ENCODE assay signal across 16 cellular contexts in genomic region chr13:113784645-113785024, GRCh38. TPM values are rescaled to one million over a fixed set of nuclear protein-coding genes. Genes with fewer than 3 reads are reported as not detected.
DNase-seq lines count a peak whose midpoint lies in the region; ATAC-seq, FAIRE-seq and TF ChIP-seq lines count a peak whose summit lies in the region.
"Had no signal": no experiment of that assay in that cellular context is flagged by ENCODE, and none has a peak within 500 bp of the region (broad histone marks: within the 10 kb centered on the region; RNA-seq: fewer than 3 reads in every experiment).

No MANE protein-coding gene starts in this region.

- H3K79me1 ChIP-seq in mesenchymal stem cell (replicated peaks; ENCODE audit: low read length, poor library complexity, severe bottlenecking) = no peaks in the 10 kb centered on the region

- no peak overlapping the region for H3K4ac ChIP-seq in mesenchymal stem cell (ENCODE audit: low read depth in 1 of 2, low read length in 2 of 2)

- H4K91ac ChIP-seq in mesenchymal stem cell (ENCODE audit: low read length) = no peak overlapping the region

- no peaks in the 10 kb centered on the region for H4K20me1 ChIP-seq in Loucy (ENCODE audit: insufficient read depth, low read length, poor library complexity, severe bottlenecking)

- H4K8ac ChIP-seq in mesenchymal stem cell (ENCODE audit: low read length) = no peak overlapping the region

- H3K4me3 ChIP-seq in Loucy (ENCODE audit: low read length, poor library complexity, severe bottlenecking) (peak overlapping the region; percentile 15), RWPE2 (ENCODE audit: severe bottlenecking) (no peak overlapping the region), mesenchymal stem cell (ENCODE audit: insufficient read depth in 1 of 2, low read depth in 1 of 2, low read length in 2 of 2) (no peak overlapping the region)

- H2AFZ ChIP-seq in Loucy (ENCODE audit: low read length) = no peak overlapping the region
- H2AFZ ChIP-seq in mesenchymal stem cell (ENCODE audit: low read depth, low read length) = no peak overlapping the region

- no peak overlapping the region for H2AK5ac ChIP-seq in mesenchymal stem cell (ENCODE audit: low read length, severe bottlenecking)

- no peaks in the 10 kb centered on the region for H3K9me2 ChIP-seq in Loucy (replicated peaks; ENCODE audit: low read depth, low read length)

- DNase-seq in RWPE2 (ENCODE audit: low spot score) (no peak), mesenchymal stem cell (no peak), urothelium cell line (ENCODE audit: low spot score) (peak; percentile 55), NCI-H2107 treated with DMSO at 0.1 percent for 48 hours (lab: John Stamatoyannopoulos, UW; ENCODE audit: unreplicated experiment) (no peak), NCI-H2171 (lab: John Stamatoyannopoulos, UW) (no peak), DMS79 (lab: John Stamatoyannopoulos, UW) (no peak)
- DNase-seq: NCI-H1105 treated with DMSO at 0.1 percent for 48 hours; NCI-H1694 treated with DMSO at 0.1 percent for 48 hours; NCI-H2107; NCI-H345; NCI-H526 treated with DMSO at 0.1 percent for 48 hours; NK-92 treated with Interleukin-12 subunit alpha and Interleukin-12 subunit beta, amount 100 ng/mL, for 24 hours; T-cell had no signal

- peaks cover 18% of the 10 kb centered on the region for H3K4me1 ChIP-seq in Loucy (ENCODE audit: insufficient read depth, low read length, poor library complexity, severe bottlenecking)
- H3K4me1 ChIP-seq in RWPE2 (ENCODE audit: insufficient read depth, poor library complexity, severe bottlenecking) = peaks cover 45% of the 10 kb centered on the region
- H3K4me1 ChIP-seq in mesenchymal stem cell (ENCODE audit: control insufficient read depth, insufficient read depth, low read depth, low read length) = peaks cover 10% of the 10 kb centered on the region

- 81% methylated on average over 5 of the region's 5 CpGs for WGBS in mesenchymal stem cell

- H3K27ac ChIP-seq in RWPE2 (ENCODE audit: poor library complexity, severe bottlenecking) = peak overlapping the region; percentile 86
- H3K27ac ChIP-seq in mesenchymal stem cell (ENCODE audit: low read length, poor library complexity, severe bottlenecking) = peak overlapping the region; percentile 16
- H3K27ac ChIP-seq: KMS-11 had no signal

- H3K14ac ChIP-seq in mesenchymal stem cell (ENCODE audit: low read length in 2 of 2) = no peak overlapping the region

- H3K36me3 ChIP-seq in Loucy (ENCODE audit: insufficient read depth, low read length) (no peaks in the 10 kb centered on the region), RWPE2 (ENCODE audit: low read depth) (0 out of 2 replicates have a peak, but pooled peaks cover 3% of the 10 kb centered on the region), mesenchymal stem cell (ENCODE audit: control insufficient read depth in 1 of 2, insufficient read depth in 2 of 2, low read depth in 1 of 2, low read length in 2 of 2) (peaks cover 0 to 6% of the 10 kb centered on the region in 2 experiments)

- TF ChIP-seq CTCF in Loucy (conservative IDR thresholded peaks at IDR 0.05; ENCODE audit: low read length) = no peak
- TF ChIP-seq CTCF in RWPE2 (IDR thresholded peaks at IDR 0.05; ENCODE audit: poor library complexity, severe bottlenecking) = no peak

- peak overlapping the region; percentile 52 for H3K4me2 ChIP-seq in Loucy (ENCODE audit: low read depth, low read length, poor library complexity, severe bottlenecking)
- no peak overlapping the region for H3K4me2 ChIP-seq in mesenchymal stem cell (ENCODE audit: low read length, poor library complexity, severe bottlenecking)
- H3K4me2 ChIP-seq: KMS-11 had no signal

- H3K9me3 ChIP-seq in Loucy (ENCODE audit: insufficient read depth, low read depth, low read length) = no peaks in the 10 kb centered on the region
- no peaks in the 10 kb centered on the region for H3K9me3 ChIP-seq in RWPE2 (ENCODE audit: severe bottlenecking)
- H3K9me3 ChIP-seq in mesenchymal stem cell (ENCODE audit: control insufficient read depth, low read length) = no peaks in the 10 kb centered on the region

- H2BK120ac ChIP-seq in mesenchymal stem cell (ENCODE audit: low read depth, low read length) = no peak overlapping the region

- H2BK12ac ChIP-seq in mesenchymal stem cell (ENCODE audit: low read length in 2 of 2) = no peak overlapping the region

- H2BK5ac ChIP-seq in mesenchymal stem cell (ENCODE audit: low read depth, low read length, poor library complexity, severe bottlenecking) = no peak overlapping the region

- no peaks in the 10 kb centered on the region for H3F3A ChIP-seq in Loucy (ENCODE audit: low read depth)

- H3K9ac ChIP-seq in Loucy (ENCODE audit: low read depth, low read length, poor library complexity, severe bottlenecking) = no peak overlapping the region
- peak overlapping the region; percentile 20 for H3K9ac ChIP-seq in mesenchymal stem cell (ENCODE audit: low read length)
- H3K9ac ChIP-seq: KMS-11 had no signal

- ATAC-seq in RWPE2 (ENCODE audit: low read depth) = peak; percentile 6
- ATAC-seq: Right ventricle myocardium inferior, T-cell had no signal

- FAIRE-seq in urothelium cell line (lab: Jason Lieb, UNC) = no peak

- H3K18ac ChIP-seq in mesenchymal stem cell (ENCODE audit: low read depth in 1 of 2, low read length in 2 of 2) = no peak overlapping the region

- H3K79me2 ChIP-seq in Loucy (ENCODE audit: insufficient read depth, low read length) = no peaks in the 10 kb centered on the region

- H3K27me3 ChIP-seq in Loucy (ENCODE audit: insufficient read depth, low read length, poor library complexity, severe bottlenecking) = no peaks in the 10 kb centered on the region
- H3K27me3 ChIP-seq in RWPE2 (ENCODE audit: insufficient read depth, poor library complexity, severe bottlenecking) = no peaks in the 10 kb centered on the region
- peaks cover 0 to 7% of the 10 kb centered on the region in 2 experiments for H3K27me3 ChIP-seq in mesenchymal stem cell (ENCODE audit: control insufficient read depth in 1 of 2, insufficient read depth in 1 of 2, low read length in 2 of 2)

- H3K23ac ChIP-seq in mesenchymal stem cell (ENCODE audit: low read length in 2 of 2) = no peak overlapping the region

- H2BK15ac ChIP-seq in mesenchymal stem cell (ENCODE audit: low read depth, poor library complexity, severe bottlenecking) = no peak overlapping the region

RNA-seq across cellular contexts. Expression of gene TMEM255B, which starts 25.6 kb away (rescaled TPM):
- polyA plus RNA-seq in mesenchymal stem cell (2013, experiment 1 of 2) = 2.0 TPM
- polyA plus RNA-seq in mesenchymal stem cell (2013, experiment 2 of 2) = 2.2 TPM
